ENCODE assay signal across 27 cellular contexts in the genomic region with DNA sequence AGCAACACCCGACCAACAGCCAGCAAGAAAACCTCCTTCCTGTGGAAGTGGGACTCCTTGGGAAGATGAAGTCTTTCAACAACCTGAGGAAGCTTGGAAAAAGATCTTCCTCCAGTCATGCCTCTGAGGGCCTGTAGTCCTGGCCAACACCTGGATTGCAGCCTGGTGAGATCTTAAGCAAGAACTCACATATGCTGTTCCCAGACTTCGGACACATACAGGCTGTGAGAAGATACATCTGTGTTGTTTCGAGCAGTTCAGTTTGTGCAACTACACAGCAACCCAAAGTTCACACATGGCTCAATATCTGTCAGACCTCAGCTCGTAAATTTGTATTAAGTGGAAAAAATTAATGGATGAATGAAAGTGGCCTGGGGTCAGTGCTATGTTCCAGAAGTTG.
"Had no signal": no experiment of that assay in that cellular context is flagged by ENCODE, and none has a peak within 500 bp of the region (broad histone marks: within the 10 kb centered on the region; RNA-seq: fewer than 3 reads in every experiment).

No MANE protein-coding gene starts in this region.

- H3K4me3 ChIP-seq: esophagus squamous epithelium, heart left ventricle had no signal

- H3K4me1 ChIP-seq: esophagus squamous epithelium had no signal

- H3K27ac ChIP-seq: brain microvascular endothelial cell, epithelial cell of prostate, esophagus squamous epithelium, heart left ventricle, WERI-Rb-1 had no signal

- H3K27me3 ChIP-seq: brain microvascular endothelial cell, esophagus squamous epithelium had no signal

- H3K9me3 ChIP-seq: esophagus squamous epithelium had no signal

- DNase-seq: activated B cell treated with CpG ODN at 0.5 μM for 24 hours; activated CD4-positive, alpha-beta T cell treated with anti-CD3 and anti-CD28 coated beads for 48 hours; activated CD4-positive, alpha-beta T cell treated with anti-CD3 and anti-CD28 coated beads, Interleukin-2, amount 50 U/mL, for 1 hour; activated CD4-positive, alpha-beta T cell treated with anti-CD3 and anti-CD28 coated beads, Interleukin-2, amount 50 U/mL, for 48 hours; activated CD8-positive, alpha-beta memory T cell treated with anti-CD3 and anti-CD28 coated beads for 24 hours; activated CD8-positive, alpha-beta T cell treated with anti-CD3 and anti-CD28 coated beads for 36 hours; activated effector memory CD4-positive, alpha-beta T cell treated with Interleukin-2 at 50 U/mL for 16 hours; activated gamma-delta T cell treated with Interleukin-2 at 50 U/mL for 16 hours; activated naive CD4-positive, alpha-beta T cell treated with anti-CD3 and anti-CD28 coated beads, Interleukin-2, amount 50 U/mL, for 16 hours; activated naive CD4-positive, alpha-beta T cell treated with Interleukin-2 at 50 U/mL for 16 hours; activated T-cell treated with anti-CD3 and anti-CD28 coated beads, Interleukin-2, amount 50 U/mL, for 4 hours; amniotic stem cell; anterior cingulate cortex; brain microvascular endothelial cell; caudate nucleus; effector CD8-positive, alpha-beta T cell; esophagus squamous epithelium; foreskin fibroblast; glutamatergic neuron; heart left ventricle; T-helper 1 cell; T-helper 17 cell; T1000; WERI-Rb-1 had no signal

- ATAC-seq: activated CD4-positive, CD25-positive, alpha-beta regulatory T cell treated with anti-CD3 and anti-CD28 coated beads, Interleukin-2, amount 50 U/mL, for 24 hours; activated CD8-positive, alpha-beta T cell treated with anti-CD3 and anti-CD28 coated beads for 36 hours; activated T-cell treated with anti-CD3 and anti-CD28 coated beads, Interleukin-2, amount 50 U/mL, for 4 hours; activated T-helper 17 cell treated with anti-CD3 and anti-CD28 coated beads, Interleukin-2, amount 50 U/mL, for 72 hours; heart left ventricle; T-helper 17 cell had no signal

- H3K36me3 ChIP-seq: brain microvascular endothelial cell, esophagus squamous epithelium, heart left ventricle, WERI-Rb-1 had no signal
